1 cellular context compared by ENCODE assay signal in the genomic region with DNA sequence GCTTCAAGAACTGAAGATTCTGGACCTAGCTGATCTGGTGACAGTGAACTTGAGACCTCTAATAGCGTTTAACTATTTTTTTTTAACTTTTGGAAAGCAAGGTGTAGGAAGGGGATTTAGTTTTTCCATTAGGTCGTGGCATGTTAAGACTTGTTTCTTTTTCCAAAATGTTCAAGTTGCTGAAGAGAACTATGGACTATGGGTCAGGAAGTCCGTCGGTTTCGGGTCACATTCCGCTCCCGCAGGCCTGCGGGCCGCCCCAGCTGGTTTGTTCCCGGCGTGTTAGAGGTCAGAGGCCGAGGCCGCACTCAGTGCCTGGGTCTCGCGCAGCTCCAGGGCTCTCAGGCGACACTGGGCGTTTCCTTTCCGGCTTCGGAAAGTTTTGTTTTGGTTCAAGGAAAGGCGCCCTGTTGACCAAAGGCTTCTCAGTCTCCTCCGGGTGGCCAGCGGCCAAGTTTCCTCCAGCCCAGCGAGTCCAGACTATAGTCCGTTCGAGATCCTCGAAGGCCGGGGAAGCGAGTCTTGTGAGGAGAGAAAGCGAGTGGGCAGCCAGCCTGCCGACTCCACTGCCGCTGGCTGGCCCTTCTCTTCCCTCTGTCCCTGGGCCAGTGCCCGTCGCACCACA.
A peak's percentile ranks its signal among the peaks of the same experiment; 100 is the strongest.
TF ChIP-seq lines count a peak whose summit lies in the region.

No MANE protein-coding gene starts in this region.

TF ChIP-seq in K562, 482 proteins besides CTCF, POLR2A, EP300 and RAD21 (continued from another document and continues in another):
- TF ChIP-seq, protein P1, sequence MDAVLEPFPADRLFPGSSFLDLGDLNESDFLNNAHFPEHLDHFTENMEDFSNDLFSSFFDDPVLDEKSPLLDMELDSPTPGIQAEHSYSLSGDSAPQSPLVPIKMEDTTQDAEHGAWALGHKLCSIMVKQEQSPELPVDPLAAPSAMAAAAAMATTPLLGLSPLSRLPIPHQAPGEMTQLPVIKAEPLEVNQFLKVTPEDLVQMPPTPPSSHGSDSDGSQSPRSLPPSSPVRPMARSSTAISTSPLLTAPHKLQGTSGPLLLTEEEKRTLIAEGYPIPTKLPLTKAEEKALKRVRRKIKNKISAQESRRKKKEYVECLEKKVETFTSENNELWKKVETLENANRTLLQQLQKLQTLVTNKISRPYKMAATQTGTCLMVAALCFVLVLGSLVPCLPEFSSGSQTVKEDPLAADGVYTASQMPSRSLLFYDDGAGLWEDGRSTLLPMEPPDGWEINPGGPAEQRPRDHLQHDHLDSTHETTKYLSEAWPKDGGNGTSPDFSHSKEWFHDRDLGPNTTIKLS (IDR thresholded peaks at IDR 0.05; ENCODE audit: borderline replicate concordance, low read depth): 0 out of 2 replicates have a peak, but pooled peaks have one; percentile 33
- TF ChIP-seq ZC3H11A (IDR thresholded peaks at IDR 0.05; ENCODE audit: low read depth, low read length) (no peak), KDM4B (IDR thresholded peaks at IDR 0.05; ENCODE audit: borderline replicate concordance in 2 of 2, low read depth in 1 of 2) (no peak), BRD4 (IDR thresholded peaks at IDR 0.05) (0 out of 2 replicates have a peak, but pooled peaks have one; percentile 36), TOE1 (IDR thresholded peaks at IDR 0.05; ENCODE audit: borderline replicate concordance) (peak; percentile 40; the same call in 1 of the 2 replicates), TOE1 (CRISPR knock-in tag; IDR thresholded peaks at IDR 0.05; ENCODE audit: borderline replicate concordance, low read depth) (no peak), CHD2 (IDR thresholded peaks at IDR 0.05; ENCODE audit: low read depth, low read length) (peak; percentile 83; the same call in 1 of the 2 replicates), ZNF408 (CRISPR knock-in tag; IDR thresholded peaks at IDR 0.05; ENCODE audit: low read depth) (no peak), MXI1 (IDR thresholded peaks at IDR 0.05; ENCODE audit: low read depth, low read length) (no peak), EP400 (IDR thresholded peaks at IDR 0.05) (no peak; the same call in 1 of the 2 replicates), PHF8 (IDR thresholded peaks at IDR 0.05; ENCODE audit: borderline replicate concordance, low read length) (peak; percentile 53), SPI1 (IDR thresholded peaks at IDR 0.05; ENCODE audit: borderline replicate concordance, low read depth, low read length) (no peak), AFF4 (CRISPR knock-in tag; IDR thresholded peaks at IDR 0.05) (0 out of 2 replicates have a peak, but pooled peaks have one; percentile 86), ZNF274 (IDR thresholded peaks at IDR 0.05; ENCODE audit: borderline replicate concordance, low read depth, low read length) (no peak), TAF9B (IDR thresholded peaks at IDR 0.05; ENCODE audit: partially characterized antibody) (peak; percentile 54), TCF3 (CRISPR knock-in tag; IDR thresholded peaks at IDR 0.05) (peak; percentile 6; the same call in 1 of the 2 replicates), GTF2A2 (tag; IDR thresholded peaks at IDR 0.05) (no peak), ELF2 (CRISPR knock-in tag; IDR thresholded peaks at IDR 0.05) (no peak; the same call in 1 of the 2 replicates), TRIM28 (IDR thresholded peaks at IDR 0.05) (0 out of 2 replicates have a peak, but pooled peaks have one; percentile 49)
- TF ChIP-seq, protein P2, sequence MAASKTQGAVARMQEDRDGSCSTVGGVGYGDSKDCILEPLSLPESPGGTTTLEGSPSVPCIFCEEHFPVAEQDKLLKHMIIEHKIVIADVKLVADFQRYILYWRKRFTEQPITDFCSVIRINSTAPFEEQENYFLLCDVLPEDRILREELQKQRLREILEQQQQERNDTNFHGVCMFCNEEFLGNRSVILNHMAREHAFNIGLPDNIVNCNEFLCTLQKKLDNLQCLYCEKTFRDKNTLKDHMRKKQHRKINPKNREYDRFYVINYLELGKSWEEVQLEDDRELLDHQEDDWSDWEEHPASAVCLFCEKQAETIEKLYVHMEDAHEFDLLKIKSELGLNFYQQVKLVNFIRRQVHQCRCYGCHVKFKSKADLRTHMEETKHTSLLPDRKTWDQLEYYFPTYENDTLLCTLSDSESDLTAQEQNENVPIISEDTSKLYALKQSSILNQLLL (CRISPR knock-in tag; IDR thresholded peaks at IDR 0.05; ENCODE audit: borderline replicate concordance): no peak
- TF ChIP-seq, protein P3, sequence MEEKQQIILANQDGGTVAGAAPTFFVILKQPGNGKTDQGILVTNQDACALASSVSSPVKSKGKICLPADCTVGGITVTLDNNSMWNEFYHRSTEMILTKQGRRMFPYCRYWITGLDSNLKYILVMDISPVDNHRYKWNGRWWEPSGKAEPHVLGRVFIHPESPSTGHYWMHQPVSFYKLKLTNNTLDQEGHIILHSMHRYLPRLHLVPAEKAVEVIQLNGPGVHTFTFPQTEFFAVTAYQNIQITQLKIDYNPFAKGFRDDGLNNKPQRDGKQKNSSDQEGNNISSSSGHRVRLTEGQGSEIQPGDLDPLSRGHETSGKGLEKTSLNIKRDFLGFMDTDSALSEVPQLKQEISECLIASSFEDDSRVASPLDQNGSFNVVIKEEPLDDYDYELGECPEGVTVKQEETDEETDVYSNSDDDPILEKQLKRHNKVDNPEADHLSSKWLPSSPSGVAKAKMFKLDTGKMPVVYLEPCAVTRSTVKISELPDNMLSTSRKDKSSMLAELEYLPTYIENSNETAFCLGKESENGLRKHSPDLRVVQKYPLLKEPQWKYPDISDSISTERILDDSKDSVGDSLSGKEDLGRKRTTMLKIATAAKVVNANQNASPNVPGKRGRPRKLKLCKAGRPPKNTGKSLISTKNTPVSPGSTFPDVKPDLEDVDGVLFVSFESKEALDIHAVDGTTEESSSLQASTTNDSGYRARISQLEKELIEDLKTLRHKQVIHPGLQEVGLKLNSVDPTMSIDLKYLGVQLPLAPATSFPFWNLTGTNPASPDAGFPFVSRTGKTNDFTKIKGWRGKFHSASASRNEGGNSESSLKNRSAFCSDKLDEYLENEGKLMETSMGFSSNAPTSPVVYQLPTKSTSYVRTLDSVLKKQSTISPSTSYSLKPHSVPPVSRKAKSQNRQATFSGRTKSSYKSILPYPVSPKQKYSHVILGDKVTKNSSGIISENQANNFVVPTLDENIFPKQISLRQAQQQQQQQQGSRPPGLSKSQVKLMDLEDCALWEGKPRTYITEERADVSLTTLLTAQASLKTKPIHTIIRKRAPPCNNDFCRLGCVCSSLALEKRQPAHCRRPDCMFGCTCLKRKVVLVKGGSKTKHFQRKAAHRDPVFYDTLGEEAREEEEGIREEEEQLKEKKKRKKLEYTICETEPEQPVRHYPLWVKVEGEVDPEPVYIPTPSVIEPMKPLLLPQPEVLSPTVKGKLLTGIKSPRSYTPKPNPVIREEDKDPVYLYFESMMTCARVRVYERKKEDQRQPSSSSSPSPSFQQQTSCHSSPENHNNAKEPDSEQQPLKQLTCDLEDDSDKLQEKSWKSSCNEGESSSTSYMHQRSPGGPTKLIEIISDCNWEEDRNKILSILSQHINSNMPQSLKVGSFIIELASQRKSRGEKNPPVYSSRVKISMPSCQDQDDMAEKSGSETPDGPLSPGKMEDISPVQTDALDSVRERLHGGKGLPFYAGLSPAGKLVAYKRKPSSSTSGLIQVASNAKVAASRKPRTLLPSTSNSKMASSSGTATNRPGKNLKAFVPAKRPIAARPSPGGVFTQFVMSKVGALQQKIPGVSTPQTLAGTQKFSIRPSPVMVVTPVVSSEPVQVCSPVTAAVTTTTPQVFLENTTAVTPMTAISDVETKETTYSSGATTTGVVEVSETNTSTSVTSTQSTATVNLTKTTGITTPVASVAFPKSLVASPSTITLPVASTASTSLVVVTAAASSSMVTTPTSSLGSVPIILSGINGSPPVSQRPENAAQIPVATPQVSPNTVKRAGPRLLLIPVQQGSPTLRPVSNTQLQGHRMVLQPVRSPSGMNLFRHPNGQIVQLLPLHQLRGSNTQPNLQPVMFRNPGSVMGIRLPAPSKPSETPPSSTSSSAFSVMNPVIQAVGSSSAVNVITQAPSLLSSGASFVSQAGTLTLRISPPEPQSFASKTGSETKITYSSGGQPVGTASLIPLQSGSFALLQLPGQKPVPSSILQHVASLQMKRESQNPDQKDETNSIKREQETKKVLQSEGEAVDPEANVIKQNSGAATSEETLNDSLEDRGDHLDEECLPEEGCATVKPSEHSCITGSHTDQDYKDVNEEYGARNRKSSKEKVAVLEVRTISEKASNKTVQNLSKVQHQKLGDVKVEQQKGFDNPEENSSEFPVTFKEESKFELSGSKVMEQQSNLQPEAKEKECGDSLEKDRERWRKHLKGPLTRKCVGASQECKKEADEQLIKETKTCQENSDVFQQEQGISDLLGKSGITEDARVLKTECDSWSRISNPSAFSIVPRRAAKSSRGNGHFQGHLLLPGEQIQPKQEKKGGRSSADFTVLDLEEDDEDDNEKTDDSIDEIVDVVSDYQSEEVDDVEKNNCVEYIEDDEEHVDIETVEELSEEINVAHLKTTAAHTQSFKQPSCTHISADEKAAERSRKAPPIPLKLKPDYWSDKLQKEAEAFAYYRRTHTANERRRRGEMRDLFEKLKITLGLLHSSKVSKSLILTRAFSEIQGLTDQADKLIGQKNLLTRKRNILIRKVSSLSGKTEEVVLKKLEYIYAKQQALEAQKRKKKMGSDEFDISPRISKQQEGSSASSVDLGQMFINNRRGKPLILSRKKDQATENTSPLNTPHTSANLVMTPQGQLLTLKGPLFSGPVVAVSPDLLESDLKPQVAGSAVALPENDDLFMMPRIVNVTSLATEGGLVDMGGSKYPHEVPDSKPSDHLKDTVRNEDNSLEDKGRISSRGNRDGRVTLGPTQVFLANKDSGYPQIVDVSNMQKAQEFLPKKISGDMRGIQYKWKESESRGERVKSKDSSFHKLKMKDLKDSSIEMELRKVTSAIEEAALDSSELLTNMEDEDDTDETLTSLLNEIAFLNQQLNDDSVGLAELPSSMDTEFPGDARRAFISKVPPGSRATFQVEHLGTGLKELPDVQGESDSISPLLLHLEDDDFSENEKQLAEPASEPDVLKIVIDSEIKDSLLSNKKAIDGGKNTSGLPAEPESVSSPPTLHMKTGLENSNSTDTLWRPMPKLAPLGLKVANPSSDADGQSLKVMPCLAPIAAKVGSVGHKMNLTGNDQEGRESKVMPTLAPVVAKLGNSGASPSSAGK (IDR thresholded peaks at IDR 0.05): peak; percentile 60
- TF ChIP-seq, protein P4, sequence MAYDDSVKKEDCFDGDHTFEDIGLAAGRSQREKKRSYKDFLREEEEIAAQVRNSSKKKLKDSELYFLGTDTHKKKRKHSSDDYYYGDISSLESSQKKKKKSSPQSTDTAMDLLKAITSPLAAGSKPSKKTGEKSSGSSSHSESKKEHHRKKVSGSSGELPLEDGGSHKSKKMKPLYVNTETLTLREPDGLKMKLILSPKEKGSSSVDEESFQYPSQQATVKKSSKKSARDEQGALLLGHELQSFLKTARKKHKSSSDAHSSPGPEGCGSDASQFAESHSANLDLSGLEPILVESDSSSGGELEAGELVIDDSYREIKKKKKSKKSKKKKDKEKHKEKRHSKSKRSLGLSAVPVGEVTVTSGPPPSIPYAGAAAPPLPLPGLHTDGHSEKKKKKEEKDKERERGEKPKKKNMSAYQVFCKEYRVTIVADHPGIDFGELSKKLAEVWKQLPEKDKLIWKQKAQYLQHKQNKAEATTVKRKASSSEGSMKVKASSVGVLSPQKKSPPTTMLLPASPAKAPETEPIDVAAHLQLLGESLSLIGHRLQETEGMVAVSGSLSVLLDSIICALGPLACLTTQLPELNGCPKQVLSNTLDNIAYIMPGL (CRISPR knock-in tag; IDR thresholded peaks at IDR 0.05): peak; percentile 69; the same call in 1 of the 2 replicates
